21 cellular contexts compared by ENCODE assay signal in the genomic region with DNA sequence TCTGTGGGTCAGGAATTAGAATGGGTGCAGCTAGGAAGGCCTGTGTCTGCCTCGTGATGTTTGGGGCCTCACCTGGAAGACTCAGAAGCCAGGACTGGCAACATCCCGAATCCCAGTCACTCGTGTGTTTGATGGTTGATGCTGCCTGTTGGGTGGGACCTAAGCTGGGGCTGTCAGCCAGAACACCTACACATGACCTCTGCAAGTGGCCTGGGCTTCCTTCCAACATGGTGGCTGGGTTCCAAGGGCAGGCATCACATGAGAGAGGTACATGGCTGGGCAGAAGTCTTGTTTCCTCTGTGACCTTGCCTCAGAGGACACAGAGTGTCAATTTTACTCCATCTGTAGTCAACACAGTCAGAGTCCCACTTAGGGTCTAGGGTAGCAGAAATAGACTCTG.
DNase-seq lines count a peak whose midpoint lies in the region; FAIRE-seq and TF ChIP-seq lines count a peak whose summit lies in the region.
"Had no signal": no experiment of that assay in that cellular context is flagged by ENCODE, and none has a peak within 500 bp of the region (broad histone marks: within the 10 kb centered on the region; RNA-seq: fewer than 3 reads in every experiment).

No MANE protein-coding gene starts in this region.

- no peak for TF ChIP-seq EP300 in H1 (IDR thresholded peaks at IDR 0.05; ENCODE audit: borderline replicate concordance in 1 of 2, low read depth in 2 of 2, low read length in 2 of 2)

- FAIRE-seq in H1 (lab: Jason Lieb, UNC), result no peak
- FAIRE-seq: pancreas had no signal

- no peak overlapping the region for H3K18ac ChIP-seq in H1 (ENCODE audit: extremely low read depth, low read length)

- H2BK120ac ChIP-seq in H1 (replicated peaks; ENCODE audit: low read depth, low read length), result no peak overlapping the region

- H3K14ac ChIP-seq in H1 (ENCODE audit: insufficient read length), result no peak overlapping the region

- no peaks in the 10 kb centered on the region for H4K20me1 ChIP-seq in H1 (replicated peaks in 1 of 2; ENCODE audit: control insufficient read depth in 1 of 2, insufficient read depth in 2 of 2, low read length in 2 of 2)
- H4K20me1 ChIP-seq in hepatocyte (ENCODE audit: insufficient read depth, poor library complexity, severe bottlenecking), result no peaks in the 10 kb centered on the region
- H4K20me1 ChIP-seq: BLaER1 treated with 17β-estradiol and CSF1 and Interleukin-3, amounts not matched to agents 10 nM and 100 nM had no signal

- TF ChIP-seq CTCF in H1 (IDR thresholded peaks at IDR 0.05; ENCODE audit: control extremely low read depth in 1 of 3, insufficient read depth in 1 of 3, low read depth in 1 of 3, low read length in 3 of 3), result no peak
- TF ChIP-seq CTCF in hepatocyte (IDR thresholded peaks at IDR 0.05; ENCODE audit: poor library complexity), result no peak

- DNase-seq in MG63 (peak; percentile 6), NCI-H1105 (lab: John Stamatoyannopoulos, UW) (peak; percentile 29), H1 (ENCODE audit: low read depth in 1 of 2, low spot score in 2 of 2) (no peak), mesenteric fat pad (ENCODE audit: low spot score) (peak; percentile 55), H7 (no peak), hepatocyte (ENCODE audit: low spot score) (no peak)
- DNase-seq in stimulated activated CD4-positive, alpha-beta T cell treated with anti-CD3 and anti-CD28 coated beads, Interleukin-4, amount 100 ng/mL, for 1 hour, result no peak
- DNase-seq: activated CD4-positive, alpha-beta T cell treated with anti-CD3 and anti-CD28 coated beads for 36 hours; activated CD8-positive, alpha-beta T cell treated with anti-CD3 and anti-CD28 coated beads for 36 hours; amygdala; DND-41; esophagus squamous epithelium; gastrocnemius medialis; hippocampal formation; NCI-H1930; NCI-H774; T1000; tibial artery had no signal

- POLR2A ChIA-PET in H1 (lab: Charles Lee; ENCODE audit: partially characterized antibody), result no interaction called here

- H3K56ac ChIP-seq in H1 (replicated peaks; ENCODE audit: insufficient read length, low read depth, low read length), result no peak overlapping the region

- H2BK15ac ChIP-seq in H1 (ENCODE audit: low read length), result no peak overlapping the region

- WGBS in H1 (ENCODE audit: extremely low coverage in 1 of 2, insufficient coverage in 1 of 2, insufficient read length in 1 of 2, insufficient replicate concordance in 2 of 2, low coverage in 1 of 2, low lambda C conversion rate in 2 of 2, missing lambda C conversion rate in 1 of 2), 2 experiments, result 92% methylated on average over 3 of the region's 3 CpGs; no CpG with 5 or more reads in 1 of the 2 experiments
- WGBS in hepatocyte (ENCODE audit: low lambda C conversion rate, missing lambda C conversion rate), result 91% methylated on average over 3 of the region's 3 CpGs

- no peaks in the 10 kb centered on the region for H3K9me3 ChIP-seq in MG63
- H3K9me3 ChIP-seq in H1 (ENCODE audit: insufficient read depth in 2 of 2, low read depth in 1 of 2, low read length in 1 of 2), result no peaks in the 10 kb centered on the region
- no peaks in the 10 kb centered on the region for H3K9me3 ChIP-seq in hepatocyte (ENCODE audit: low read depth)
- H3K9me3 ChIP-seq: esophagus squamous epithelium, gastrocnemius medialis, pancreas, tibial artery had no signal

- H3K4me2 ChIP-seq in H1 (ENCODE audit: insufficient read depth in 1 of 2, low read depth in 2 of 2, low read length in 2 of 2) (no peak overlapping the region), hepatocyte (no peak overlapping the region)
- H3K4me2 ChIP-seq: BLaER1 treated with 17β-estradiol and CSF1 and Interleukin-3, amounts not matched to agents 10 nM and 100 nM had no signal

- no peak overlapping the region for H3K4ac ChIP-seq in H1 (replicated peaks; ENCODE audit: insufficient read length, low read depth, low read length)

- H3K27me3 ChIP-seq in MG63, result no peaks in the 10 kb centered on the region
- no peaks in the 10 kb centered on the region for H3K27me3 ChIP-seq in H1 (replicated peaks in 1 of 4; ENCODE audit: control insufficient read depth in 3 of 4, extremely low read depth in 1 of 4, insufficient read depth in 3 of 4, low read length in 3 of 4)
- H3K27me3 ChIP-seq in H7 (ENCODE audit: control insufficient read depth, insufficient read depth, low read length), result no peaks in the 10 kb centered on the region
- no peaks in the 10 kb centered on the region for H3K27me3 ChIP-seq in hepatocyte
- H3K27me3 ChIP-seq: BLaER1 treated with 17β-estradiol and CSF1 and Interleukin-3, amounts not matched to agents 10 nM and 100 nM; esophagus squamous epithelium; gastrocnemius medialis; pancreas; tibial artery had no signal

- H3K27ac ChIP-seq in H1 (ENCODE audit: low read depth, low read length) (no peak overlapping the region), hepatocyte (no peak overlapping the region)
- H3K27ac ChIP-seq: BLaER1 treated with 17β-estradiol and CSF1 and Interleukin-3, amounts not matched to agents 10 nM and 100 nM; esophagus squamous epithelium; gastrocnemius medialis; pancreas; tibial artery; VCaP had no signal

- no peak overlapping the region for H2BK12ac ChIP-seq in H1 (ENCODE audit: low read depth, low read length)

- H2AFZ ChIP-seq in H1 (ENCODE audit: low read length), result no peak overlapping the region
- no peak overlapping the region for H2AFZ ChIP-seq in hepatocyte

- CTCF ChIA-PET in H1 (lab: Charles Lee; ENCODE audit: partially characterized antibody), result interaction anchor here (1.0 to 1.8 kb wide), 4 partner anchors 9 to 187 kb away, joined by 3 to 6 read pairs (median 4); no protein-coding TSS in a partner anchor

- no peak overlapping the region; a peak in 1 of 7 replicates for H3K9ac ChIP-seq in H1 (replicated peaks in 1 of 4; ENCODE audit: extremely low read depth in 1 of 4, low read depth in 3 of 4, low read length in 3 of 4)
- H3K9ac ChIP-seq: BLaER1 treated with 17β-estradiol and CSF1 and Interleukin-3, amounts not matched to agents 10 nM and 100 nM had no signal

- no peak overlapping the region for H2AK5ac ChIP-seq in H1 (ENCODE audit: low read depth, low read length)

- H4K5ac ChIP-seq in H1 (ENCODE audit: insufficient read length, low read depth, low read length), result no peak overlapping the region

- H4K8ac ChIP-seq in H1 (ENCODE audit: extremely low read depth, insufficient read depth, low read length), result no peak overlapping the region

- no peaks in the 10 kb centered on the region for H3K9me2 ChIP-seq in hepatocyte (replicated peaks; ENCODE audit: insufficient read depth)

- 0 out of 2 replicates have a peak overlapping the region, but pooled peaks have one; percentile 26 for H2BK5ac ChIP-seq in H1 (ENCODE audit: low read depth, low read length)

- no peaks in the 10 kb centered on the region; the same call in 1 of the 2 replicates for H3K79me1 ChIP-seq in H1 (ENCODE audit: low read depth, low read length)

- H3K23me2 ChIP-seq in H1 (ENCODE audit: low read depth, low read length), result no peaks in the 10 kb centered on the region

- TF ChIP-seq RAD21 in H1 (IDR thresholded peaks at IDR 0.05 in 1 of 2, conservative IDR thresholded peaks at IDR 0.05 in 1 of 2; ENCODE audit: low read depth in 2 of 2, low read length in 2 of 2), result no peak

- H3K36me3 ChIP-seq in MG63, result no peaks in the 10 kb centered on the region
- no peaks in the 10 kb centered on the region for H3K36me3 ChIP-seq in H1 (ENCODE audit: control insufficient read depth in 2 of 4, insufficient read depth in 4 of 4, low read length in 3 of 4)
- no peaks in the 10 kb centered on the region for H3K36me3 ChIP-seq in H7 (replicated peaks; ENCODE audit: control insufficient read depth, insufficient read depth, low read length)
- no peaks in the 10 kb centered on the region for H3K36me3 ChIP-seq in hepatocyte (replicated peaks; ENCODE audit: insufficient read depth, low read depth)
- H3K36me3 ChIP-seq: esophagus squamous epithelium, gastrocnemius medialis, pancreas, tibial artery had no signal

- H3K4me1 ChIP-seq in H1 (replicated peaks in 1 of 4; ENCODE audit: control insufficient read depth in 3 of 4, insufficient read depth in 4 of 4, low read length in 3 of 4) (peaks cover 0 to 10% (median 5%) of the 10 kb centered on the region in 4 experiments; a peak in 6 of 7 replicates), hepatocyte (ENCODE audit: insufficient read depth) (no peaks in the 10 kb centered on the region)
- H3K4me1 ChIP-seq: esophagus squamous epithelium, gastrocnemius medialis, pancreas had no signal

- no peak overlapping the region for H4K91ac ChIP-seq in H1 (replicated peaks; ENCODE audit: insufficient read length, low read length)

- no peak overlapping the region for H2BK20ac ChIP-seq in H1 (ENCODE audit: low read length)

- TF ChIP-seq POLR2A in H1 (IDR thresholded peaks at IDR 0.05; ENCODE audit: control extremely low read depth in 1 of 2, low read depth in 2 of 2, low read length in 2 of 2), result no peak

- H3K23ac ChIP-seq in H1 (ENCODE audit: insufficient read length), result no peak overlapping the region

- H3K79me2 ChIP-seq in H1 (ENCODE audit: control insufficient read depth in 1 of 2, insufficient read depth in 2 of 2, low read length in 2 of 2) (no peaks in the 10 kb centered on the region), hepatocyte (no peaks in the 10 kb centered on the region)

- H3K4me3 ChIP-seq in MG63 (no peak overlapping the region), H1 (ENCODE audit: extremely low read depth in 1 of 4, insufficient read depth in 2 of 4, low read depth in 3 of 4, low read length in 4 of 4) (no peak overlapping the region), H7 (ENCODE audit: insufficient read depth, low read depth, low read length) (no peak overlapping the region), hepatocyte (no peak overlapping the region)
- H3K4me3 ChIP-seq: BLaER1 treated with 17β-estradiol and CSF1 and Interleukin-3, amounts not matched to agents 10 nM and 100 nM; esophagus squamous epithelium; gastrocnemius medialis; pancreas; tibial artery had no signal

TF ChIP-seq in H1, 55 proteins besides CTCF, POLR2A, EP300 and RAD21 (continues in another document):
- no peak for TF ChIP-seq HDAC6 (IDR thresholded peaks at IDR 0.05; ENCODE audit: low read depth, low read length)

Comparison
In these comparisons a context has a peak if more than half of its experiments do, and no peak if none do; other contexts are left out.
1. DNase-seq: peak in MG63 (single experiment), NCI-H1105 (single experiment) and mesenteric fat pad (single experiment); none in H1 (0 of 2), stimulated activated CD4-positive, alpha-beta T cell treated with anti-CD3 and anti-CD28 coated beads, Interleukin-4, amount 100 ng/mL, for 1 hour (single experiment), H7 (single experiment) and hepatocyte (single experiment).